In genomic region chr2:3076848-3077735, GRCh38 we compare ENCODE assay signal across 27 cellular contexts.
A peak's percentile ranks its signal among the peaks of the same experiment; 100 is the strongest.
DNase-seq lines count a peak whose midpoint lies in the region; ATAC-seq and TF ChIP-seq lines count a peak whose summit lies in the region.
"Had no signal": no experiment of that assay in that cellular context is flagged by ENCODE, and none has a peak within 500 bp of the region (broad histone marks: within the 10 kb centered on the region; RNA-seq: fewer than 3 reads in every experiment).

No MANE protein-coding gene starts in this region.

- H3K4me3 ChIP-seq in body of pancreas = no peak overlapping the region
- H3K4me3 ChIP-seq: heart left ventricle, right lobe of liver, tibial nerve had no signal

- no peaks in the 10 kb centered on the region for H3K36me3 ChIP-seq in body of pancreas (replicated peaks in 1 of 2; ENCODE audit: insufficient read depth in 1 of 2, low read depth in 2 of 2)
- H3K36me3 ChIP-seq: heart left ventricle, right lobe of liver, tibial nerve had no signal

- peak; percentile 44 for DNase-seq in activated CD4-positive, alpha-beta T cell treated with anti-CD3 and anti-CD28 coated beads, Interleukin-2, amount 10 ng/mL, durations not matched to agents 24 days and 14 days
- no peak for DNase-seq in activated CD4-positive, alpha-beta T cell treated with anti-CD3 and anti-CD28 coated beads, Interleukin-2, amount 10 ng/mL, durations not matched to agents 7 days and 5 days
- DNase-seq in NCI-H524 treated with DMSO at 0.1 percent for 48 hours (lab: John Stamatoyannopoulos, UW) (peak; percentile 37), glutamatergic neuron (no peak), retina (peak; percentile 65), body of pancreas (no peak), left ventricle myocardium superior (no peak)
- DNase-seq: activated CD4-positive, alpha-beta T cell treated with anti-CD3 and anti-CD28 coated beads, Interleukin-2, amount 50 U/mL, for 4 hours; activated CD8-positive, alpha-beta memory T cell treated with anti-CD3 and anti-CD28 coated beads, Interleukin-2, amount 50 U/mL, for 48 hours; aorta; Caco-2; caudate nucleus; heart left ventricle; midbrain; naive thymus-derived CD8-positive, alpha-beta T cell; NCI-H2081 treated with DMSO at 0.1 percent for 48 hours; NCI-H69; OCI-M1; right lobe of liver; T-helper 9 cell had no signal

- no peaks in the 10 kb centered on the region for H3K27me3 ChIP-seq in body of pancreas
- H3K27me3 ChIP-seq: right lobe of liver, tibial nerve had no signal

- H3K4me1 Mint-ChIP-seq in activated CD4-positive, alpha-beta T cell treated with anti-CD3 and anti-CD28 coated beads, Interleukin-2, amount 10 ng/mL, durations not matched to agents 24 days and 14 days = no peaks in the 10 kb centered on the region
- no peaks in the 10 kb centered on the region for H3K4me1 Mint-ChIP-seq in activated CD4-positive, alpha-beta T cell treated with anti-CD3 and anti-CD28 coated beads, Interleukin-2, amount 10 ng/mL, durations not matched to agents 7 days and 5 days
- peaks cover 12% of the 10 kb centered on the region for H3K4me1 Mint-ChIP-seq in glutamatergic neuron (ENCODE audit: low read depth, unreplicated experiment)
- H3K4me1 Mint-ChIP-seq in stimulated activated memory B cell treated with anti-CD40 and anti-IgM and Interleukin-4, amounts not matched to agents 10 μg/mL and 1 μg/mL and 100 μg/mL, for 72 hours = no peaks in the 10 kb centered on the region
- H3K4me1 Mint-ChIP-seq: activated T-helper 17 cell treated with anti-CD3 and anti-CD28 coated beads, Interleukin-2, amount 50 U/mL, for 72 hours; naive thymus-derived CD8-positive, alpha-beta T cell had no signal

- H3K9me3 Mint-ChIP-seq in activated CD4-positive, alpha-beta T cell treated with anti-CD3 and anti-CD28 coated beads, Interleukin-2, amount 10 ng/mL, durations not matched to agents 24 days and 14 days = no peaks in the 10 kb centered on the region
- no peaks in the 10 kb centered on the region for H3K9me3 Mint-ChIP-seq in activated CD4-positive, alpha-beta T cell treated with anti-CD3 and anti-CD28 coated beads, Interleukin-2, amount 10 ng/mL, durations not matched to agents 7 days and 5 days
- H3K9me3 Mint-ChIP-seq in glutamatergic neuron (ENCODE audit: unreplicated experiment) = peaks cover 1% of the 10 kb centered on the region
- no peaks in the 10 kb centered on the region for H3K9me3 Mint-ChIP-seq in stimulated activated memory B cell treated with anti-CD40 and anti-IgM and Interleukin-4, amounts not matched to agents 10 μg/mL and 1 μg/mL and 100 μg/mL, for 72 hours
- H3K9me3 Mint-ChIP-seq: activated naive CD4-positive, alpha-beta T cell treated with anti-CD3 and anti-CD28 coated beads, Interleukin-2, amount 50 U/mL, for 72 hours; activated T-helper 17 cell treated with anti-CD3 and anti-CD28 coated beads, Interleukin-2, amount 50 U/mL, for 72 hours; naive thymus-derived CD8-positive, alpha-beta T cell; WTC11 had no signal

- no peaks in the 10 kb centered on the region for H3K36me3 Mint-ChIP-seq in activated CD4-positive, alpha-beta T cell treated with anti-CD3 and anti-CD28 coated beads, Interleukin-2, amount 10 ng/mL, durations not matched to agents 24 days and 14 days (ENCODE audit: low read depth)
- no peaks in the 10 kb centered on the region for H3K36me3 Mint-ChIP-seq in activated CD4-positive, alpha-beta T cell treated with anti-CD3 and anti-CD28 coated beads, Interleukin-2, amount 10 ng/mL, durations not matched to agents 7 days and 5 days (ENCODE audit: low read depth)
- no peaks in the 10 kb centered on the region for H3K36me3 Mint-ChIP-seq in glutamatergic neuron (ENCODE audit: unreplicated experiment)
- no peaks in the 10 kb centered on the region for H3K36me3 Mint-ChIP-seq in stimulated activated memory B cell treated with anti-CD40 and anti-IgM and Interleukin-4, amounts not matched to agents 10 μg/mL and 1 μg/mL and 100 μg/mL, for 72 hours
- H3K36me3 Mint-ChIP-seq: activated naive CD4-positive, alpha-beta T cell treated with anti-CD3 and anti-CD28 coated beads, Interleukin-2, amount 50 U/mL, for 72 hours; WTC11 had no signal

- TF ChIP-seq POLR2A in body of pancreas (IDR thresholded peaks at IDR 0.05) = no peak

- CTCF ChIA-PET in activated CD4-positive, alpha-beta T cell treated with anti-CD3 and anti-CD28 coated beads, Interleukin-2, amount 10 ng/mL, durations not matched to agents 7 days and 5 days (lab: Charles Lee) = interaction anchor here (0.7 kb wide), 1 partner anchor 1099 kb away, joined by 3 read pairs; no protein-coding TSS in a partner anchor

- H3K4me1 ChIP-seq in body of pancreas = no peaks in the 10 kb centered on the region
- H3K4me1 ChIP-seq: Caco-2, parathyroid adenoma, right lobe of liver, tibial nerve had no signal

- H3K27me3 Mint-ChIP-seq in activated CD4-positive, alpha-beta T cell treated with anti-CD3 and anti-CD28 coated beads, Interleukin-2, amount 10 ng/mL, durations not matched to agents 24 days and 14 days = no peaks in the 10 kb centered on the region
- no peaks in the 10 kb centered on the region for H3K27me3 Mint-ChIP-seq in activated CD4-positive, alpha-beta T cell treated with anti-CD3 and anti-CD28 coated beads, Interleukin-2, amount 10 ng/mL, durations not matched to agents 7 days and 5 days
- peaks cover 4% of the 10 kb centered on the region for H3K27me3 Mint-ChIP-seq in glutamatergic neuron (ENCODE audit: unreplicated experiment)
- H3K27me3 Mint-ChIP-seq in stimulated activated memory B cell treated with anti-CD40 and anti-IgM and Interleukin-4, amounts not matched to agents 10 μg/mL and 1 μg/mL and 100 μg/mL, for 72 hours = peaks cover 43% of the 10 kb centered on the region

- TF ChIP-seq CTCF in glutamatergic neuron (IDR thresholded peaks at IDR 0.05; ENCODE audit: partially characterized antibody, unreplicated experiment) (no peak), body of pancreas (IDR thresholded peaks at IDR 0.05) (no peak)

- no peak overlapping the region for H3K27ac ChIP-seq in body of pancreas
- H3K27ac ChIP-seq: heart left ventricle, parathyroid adenoma, right lobe of liver, tibial nerve had no signal

- POLR2A ChIA-PET in activated CD4-positive, alpha-beta T cell treated with anti-CD3 and anti-CD28 coated beads, Interleukin-2, amount 10 ng/mL, durations not matched to agents 7 days and 5 days (lab: Charles Lee) = no interaction called here

- intact Hi-C loops in activated CD4-positive, alpha-beta T cell treated with anti-CD3 and anti-CD28 coated beads, Interleukin-2, amount 10 ng/mL, durations not matched to agents 24 days and 14 days (cut with micrococcal nuclease) = no loop called here
- intact Hi-C loops in body of pancreas (cut with DNase I) = no loop called here
- intact Hi-C loops in left ventricle myocardium superior (cut with micrococcal nuclease) = no loop called here

- H3K9me3 ChIP-seq in body of pancreas = no peaks in the 10 kb centered on the region
- H3K9me3 ChIP-seq: Caco-2, heart left ventricle, right lobe of liver had no signal

- no peak overlapping the region for H3K4me3 Mint-ChIP-seq in activated CD4-positive, alpha-beta T cell treated with anti-CD3 and anti-CD28 coated beads, Interleukin-2, amount 10 ng/mL, durations not matched to agents 24 days and 14 days
- no peak overlapping the region for H3K4me3 Mint-ChIP-seq in activated CD4-positive, alpha-beta T cell treated with anti-CD3 and anti-CD28 coated beads, Interleukin-2, amount 10 ng/mL, durations not matched to agents 7 days and 5 days
- no peak overlapping the region for H3K4me3 Mint-ChIP-seq in glutamatergic neuron (ENCODE audit: unreplicated experiment)
- H3K4me3 Mint-ChIP-seq in stimulated activated memory B cell treated with anti-CD40 and anti-IgM and Interleukin-4, amounts not matched to agents 10 μg/mL and 1 μg/mL and 100 μg/mL, for 72 hours = no peak overlapping the region
- H3K4me3 Mint-ChIP-seq: activated T-helper 17 cell treated with anti-CD3 and anti-CD28 coated beads, Interleukin-2, amount 50 U/mL, for 72 hours; naive thymus-derived CD8-positive, alpha-beta T cell; WTC11 had no signal

- H3K27ac Mint-ChIP-seq in activated CD4-positive, alpha-beta T cell treated with anti-CD3 and anti-CD28 coated beads, Interleukin-2, amount 10 ng/mL, durations not matched to agents 24 days and 14 days = no peak overlapping the region
- H3K27ac Mint-ChIP-seq in activated CD4-positive, alpha-beta T cell treated with anti-CD3 and anti-CD28 coated beads, Interleukin-2, amount 10 ng/mL, durations not matched to agents 7 days and 5 days = no peak overlapping the region
- H3K27ac Mint-ChIP-seq in glutamatergic neuron (ENCODE audit: unreplicated experiment) = peak overlapping the region; percentile 16
- H3K27ac Mint-ChIP-seq in stimulated activated memory B cell treated with anti-CD40 and anti-IgM and Interleukin-4, amounts not matched to agents 10 μg/mL and 1 μg/mL and 100 μg/mL, for 72 hours = no peak overlapping the region
- H3K27ac Mint-ChIP-seq: activated naive CD4-positive, alpha-beta T cell treated with anti-CD3 and anti-CD28 coated beads, Interleukin-2, amount 50 U/mL, for 72 hours; activated T-helper 17 cell treated with anti-CD3 and anti-CD28 coated beads, Interleukin-2, amount 50 U/mL, for 72 hours; naive thymus-derived CD8-positive, alpha-beta T cell; WTC11 had no signal

- ATAC-seq in stimulated activated memory B cell treated with anti-CD40 and anti-IgM and Interleukin-4, amounts not matched to agents 10 μg/mL and 1 μg/mL and 100 μg/mL, for 72 hours = no peak
- ATAC-seq in body of pancreas = no peak
- ATAC-seq in left ventricle myocardium superior = no peak
- ATAC-seq: activated naive CD4-positive, alpha-beta T cell treated with anti-CD3 and anti-CD28 coated beads, Interleukin-2, amount 50 U/mL, for 72 hours; activated T-helper 17 cell treated with anti-CD3 and anti-CD28 coated beads, Interleukin-2, amount 50 U/mL, for 72 hours; left lobe of liver; naive thymus-derived CD8-positive, alpha-beta T cell; WTC11 had no signal

- 67 to 73% methylated on average over 21 to 23 of the region's 23 CpGs for WGBS in body of pancreas, 2 donors

Comparison
In these comparisons a context has a peak if more than half of its experiments do, and no peak if none do; other contexts are left out.
1. DNase-seq: peak in activated CD4-positive, alpha-beta T cell treated with anti-CD3 and anti-CD28 coated beads, Interleukin-2, amount 10 ng/mL, durations not matched to agents 24 days and 14 days (single experiment), NCI-H524 treated with DMSO at 0.1 percent for 48 hours (single experiment) and retina (single experiment); none in activated CD4-positive, alpha-beta T cell treated with anti-CD3 and anti-CD28 coated beads, Interleukin-2, amount 10 ng/mL, durations not matched to agents 7 days and 5 days (single experiment), glutamatergic neuron (single experiment), body of pancreas (0 of 4) and left ventricle myocardium superior (single experiment).